In the genomic region with DNA sequence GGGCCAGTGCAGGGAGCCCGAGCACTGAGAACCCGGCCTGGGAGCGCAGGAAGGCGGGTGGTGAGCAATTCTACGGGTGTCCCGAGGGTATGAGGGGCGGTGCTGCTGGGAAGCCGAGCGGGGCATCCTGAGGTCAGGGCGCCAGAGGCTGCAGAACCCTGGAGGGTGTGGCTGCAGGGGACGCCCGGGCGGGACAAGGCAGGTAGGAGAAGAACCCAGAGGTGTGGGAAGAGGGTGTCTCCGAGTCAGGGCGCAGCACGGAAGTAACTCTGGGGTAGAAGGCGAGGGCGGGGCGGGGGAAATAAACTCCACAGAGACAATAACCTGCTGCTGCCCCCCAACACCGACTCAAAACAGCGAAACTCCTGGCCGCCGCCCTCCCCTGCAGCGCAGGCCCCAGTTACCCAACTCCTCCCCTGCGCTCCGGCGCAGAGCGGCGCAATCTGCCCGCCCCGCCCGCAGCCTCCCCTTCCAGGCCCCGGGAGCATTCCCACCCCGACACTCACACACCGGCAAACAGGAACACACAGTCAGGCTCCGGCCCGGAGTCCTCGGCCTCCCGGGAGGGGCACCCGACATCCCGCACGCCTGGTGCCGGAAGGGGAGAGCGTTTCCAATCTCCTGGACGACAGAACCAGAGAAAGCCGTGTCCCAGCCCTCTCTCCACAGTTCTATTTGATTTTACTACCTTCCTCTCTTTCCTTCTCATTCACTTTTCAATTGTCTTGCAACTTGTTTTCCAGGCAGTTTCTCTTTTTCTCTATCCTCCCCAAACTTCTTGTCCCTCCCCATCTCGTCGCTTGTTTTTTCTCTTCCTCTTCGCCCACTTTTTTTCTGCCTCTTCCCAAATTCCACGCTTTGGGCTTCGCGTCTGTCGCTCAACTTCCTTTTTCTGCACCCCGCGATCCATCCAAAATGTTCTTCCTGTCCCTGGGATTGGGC, we compare ENCODE assay signal across 8 cellular contexts. TPM values are rescaled to one million over a fixed set of nuclear protein-coding genes. Genes with fewer than 3 reads are reported as not detected.
A peak's percentile ranks its signal among the peaks of the same experiment; 100 is the strongest.
DNase-seq lines count a peak whose midpoint lies in the region; ATAC-seq and TF ChIP-seq lines count a peak whose summit lies in the region.

No MANE protein-coding gene starts in this region.

- no peak for ATAC-seq in activated naive CD8-positive, alpha-beta T cell treated with anti-CD3 and anti-CD28 coated beads, Interleukin-2, amount 10 ng/mL, durations not matched to agents 7 days and 5 days (ENCODE audit: low read depth)
- peak; percentile 82 for ATAC-seq in left colon
- ATAC-seq in GM21619 (IDR thresholded peaks at IDR 0.05; ENCODE audit: unreplicated experiment), result no peak
- ATAC-seq in aorta (ENCODE audit: low FRiP score), result no peak

- peaks cover 86% of the 10 kb centered on the region for H3K27me3 Mint-ChIP-seq in activated naive CD8-positive, alpha-beta T cell treated with anti-CD3 and anti-CD28 coated beads, Interleukin-2, amount 10 ng/mL, durations not matched to agents 7 days and 5 days

- peak overlapping the region; percentile 84 for H3K4me3 Mint-ChIP-seq in activated naive CD8-positive, alpha-beta T cell treated with anti-CD3 and anti-CD28 coated beads, Interleukin-2, amount 10 ng/mL, durations not matched to agents 7 days and 5 days

- POLR2A ChIA-PET in A673 (lab: Charles Lee; ENCODE audit: low non-redundant PET), result no interaction called here
- POLR2A ChIA-PET in activated naive CD8-positive, alpha-beta T cell treated with anti-CD3 and anti-CD28 coated beads, Interleukin-2, amount 10 ng/mL, durations not matched to agents 7 days and 5 days (lab: Charles Lee), result no interaction called here

- 2% methylated on average over 49 to 55 of the region's 55 CpGs for WGBS in aorta, 2 donors

- no peaks in the 10 kb centered on the region for H3K9me3 ChIP-seq in A673 (ENCODE audit: low read depth, low read length, poor library complexity, severe bottlenecking)
- peaks cover 4% of the 10 kb centered on the region for H3K9me3 ChIP-seq in aorta (ENCODE audit: control insufficient read depth, low read length)
- H3K9me3 ChIP-seq in MG63, result no peaks in the 10 kb centered on the region

- peaks cover 33% of the 10 kb centered on the region for H3K4me1 Mint-ChIP-seq in activated naive CD8-positive, alpha-beta T cell treated with anti-CD3 and anti-CD28 coated beads, Interleukin-2, amount 10 ng/mL, durations not matched to agents 7 days and 5 days

- no peak for TF ChIP-seq CTCF in A673 (conservative IDR thresholded peaks at IDR 0.05; ENCODE audit: low read depth, low read length)

- H3K4me1 ChIP-seq in A673 (ENCODE audit: insufficient read depth, low read length, poor library complexity, severe bottlenecking) (peaks cover 27% of the 10 kb centered on the region), aorta (ENCODE audit: control insufficient read depth in 1 of 2, insufficient read depth in 2 of 2, low read length in 2 of 2) (peaks cover 0 to 2% of the 10 kb centered on the region in 2 donors)

- BruUV-seq in A673 (replicated peaks; lab: Mats Ljungman, UMichigan), result no TSS peak

- CTCF ChIA-PET in A673 (lab: Charles Lee), result no interaction called here

- H3K27ac ChIP-seq in A673 (ENCODE audit: low read depth, low read length, poor library complexity, severe bottlenecking) (no peak overlapping the region), aorta (ENCODE audit: low read depth in 1 of 2, low read length in 2 of 2) (no peak overlapping the region)

- no peak overlapping the region for H3K27ac Mint-ChIP-seq in activated naive CD8-positive, alpha-beta T cell treated with anti-CD3 and anti-CD28 coated beads, Interleukin-2, amount 10 ng/mL, durations not matched to agents 7 days and 5 days

- H3K36me3 Mint-ChIP-seq in activated naive CD8-positive, alpha-beta T cell treated with anti-CD3 and anti-CD28 coated beads, Interleukin-2, amount 10 ng/mL, durations not matched to agents 7 days and 5 days, result no peaks in the 10 kb centered on the region

- intact Hi-C loops in A673 (cut with micrococcal nuclease; ENCODE audit: unreplicated experiment), result no loop called here
- intact Hi-C loops in left colon (cut with DNase I, micrococcal nuclease), result no loop called here
- intact Hi-C loops in aorta (cut with DNase I), result no loop called here

- H3K27me3 ChIP-seq in A673 (replicated peaks; ENCODE audit: insufficient read depth, low read depth, low read length, poor library complexity) (peaks cover 59% of the 10 kb centered on the region), H7 (ENCODE audit: control insufficient read depth, insufficient read depth, low read length) (peaks cover 68% of the 10 kb centered on the region), aorta (ENCODE audit: control insufficient read depth in 1 of 2, insufficient read depth in 2 of 2, low read length in 1 of 2) (no peaks in the 10 kb centered on the region), MG63 (peaks cover 40% of the 10 kb centered on the region)

- H3K4me3 ChIP-seq in A673 (ENCODE audit: low read depth, low read length, poor library complexity, severe bottlenecking) (peak overlapping the region; percentile 40), H7 (ENCODE audit: insufficient read depth, low read depth, low read length) (peak overlapping the region; percentile 71), aorta (ENCODE audit: low read length in 2 of 2) (no peak overlapping the region), MG63 (no peak overlapping the region)

- DNase-seq in A673 (ENCODE audit: low spot score) (no peak), H7 (peak; percentile 88), left colon (peak; percentile 66 to 70), DMS153 (lab: John Stamatoyannopoulos, UW) (no peak), aorta (no peak), MG63 (no peak)
- peak; percentile 37 for DNase-seq in activated naive CD8-positive, alpha-beta T cell treated with anti-CD3 and anti-CD28 coated beads, Interleukin-2, amount 10 ng/mL, durations not matched to agents 7 days and 5 days

- H3K36me3 ChIP-seq in A673 (ENCODE audit: insufficient read depth, low read length, poor library complexity, severe bottlenecking) (no peaks in the 10 kb centered on the region), H7 (replicated peaks; ENCODE audit: control insufficient read depth, insufficient read depth, low read length) (no peaks in the 10 kb centered on the region), aorta (ENCODE audit: control insufficient read depth in 1 of 2, insufficient read depth in 2 of 2, low read length in 1 of 2) (no peaks in the 10 kb centered on the region), MG63 (no peaks in the 10 kb centered on the region)

- H3K9me3 Mint-ChIP-seq in activated naive CD8-positive, alpha-beta T cell treated with anti-CD3 and anti-CD28 coated beads, Interleukin-2, amount 10 ng/mL, durations not matched to agents 7 days and 5 days, result no peaks in the 10 kb centered on the region

RNA-seq across cellular contexts. Expression of a gene that starts 2.4 kb away (rescaled TPM):
- total RNA-seq in A673 (2021), result 0.17 and 0.37 TPM in 2 replicates
- total RNA-seq in H7 (2014; rRNA removed; shearing (Covaris generic)), result 0.33 and 0.59 TPM in 2 replicates
- not detected for total RNA-seq in activated naive CD8-positive, alpha-beta T cell treated with anti-CD3 and anti-CD28 coated beads, Interleukin-2, amount 10 ng/mL, durations not matched to agents 7 days and 5 days
- total RNA-seq in left colon, result 1 to 10 TPM in 1 of 2 donors, under 1 TPM in 1; 0.73 to 1.1 TPM
- under 1 TPM; 0.06 TPM for total RNA-seq in aorta
- polyA plus RNA-seq in aorta, result under 1 TPM in 1 of 2 donors, not detected in 1; 0.25 TPM
- 0.16 TPM in 1 of 2 replicates, not detected in the other for total RNA-seq in MG63 (2014; rRNA removed; shearing (Covaris generic); ENCODE audit: low replicate concordance)

RNA-seq across cellular contexts. Expression of a gene that starts 31.9 kb away (rescaled TPM):
- total RNA-seq in A673 (2021) (14.8 and 17.0 TPM in 2 replicates), left colon (10 to 100 TPM in 1 of 2 donors, 1 to 10 TPM in 1; 9.0 to 14.4 TPM), aorta (10 to 100 TPM; 13.9 to 18.7 TPM)
- total RNA-seq in H7 (2014; rRNA removed; shearing (Covaris generic)), result 10.4 and 13.2 TPM in 2 replicates
- total RNA-seq in activated naive CD8-positive, alpha-beta T cell treated with anti-CD3 and anti-CD28 coated beads, Interleukin-2, amount 10 ng/mL, durations not matched to agents 7 days and 5 days, result 10 to 100 TPM; 12.0 to 14.1 TPM
- polyA plus RNA-seq in aorta, result 1 to 10 TPM; 2.3 to 3.2 TPM
- 17.0 and 17.2 TPM in 2 replicates for total RNA-seq in MG63 (2014; rRNA removed; shearing (Covaris generic); ENCODE audit: low replicate concordance)

Comparison
In these comparisons a context has a peak if more than half of its experiments do, and no peak if none do; other contexts are left out.
1. DNase-seq: peak in H7 (single experiment), activated naive CD8-positive, alpha-beta T cell treated with anti-CD3 and anti-CD28 coated beads, Interleukin-2, amount 10 ng/mL, durations not matched to agents 7 days and 5 days (single experiment) and left colon (2 of 2); none in A673 (single experiment), DMS153 (single experiment), aorta (0 of 2) and MG63 (single experiment).
2. H3K4me3 ChIP-seq: peak in A673 (single experiment) and H7 (single experiment); none in aorta (0 of 2) and MG63 (single experiment).